ENCODE assay signal across 7 cellular contexts in the genomic region with DNA sequence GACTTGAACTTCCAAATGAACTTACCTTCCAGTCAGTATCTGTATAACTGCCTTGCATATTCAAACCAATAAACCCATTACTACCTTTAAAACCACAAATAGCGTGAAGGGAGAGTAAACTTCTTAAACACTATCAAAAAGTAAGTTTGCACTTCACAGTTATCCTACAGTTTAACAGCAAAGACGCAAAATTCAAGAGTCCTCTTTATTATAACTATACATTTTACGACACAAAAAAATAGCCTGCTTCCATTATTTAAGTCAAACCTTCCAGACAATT. TPM values are rescaled to one million over a fixed set of nuclear protein-coding genes. Genes with fewer than 3 reads are reported as not detected.
DNase-seq lines count a peak whose midpoint lies in the region; ATAC-seq, FAIRE-seq and TF ChIP-seq lines count a peak whose summit lies in the region.

No MANE protein-coding gene starts in this region.

- H3K4me1 ChIP-seq in endocrine pancreas (ENCODE audit: control insufficient read depth, insufficient read depth, low read length): peaks cover 12% of the 10 kb centered on the region

- H3K36me3 ChIP-seq in endocrine pancreas (ENCODE audit: control insufficient read depth, insufficient read depth, low read length): no peaks in the 10 kb centered on the region

- no peaks in the 10 kb centered on the region for H3K9me3 ChIP-seq in endocrine pancreas (ENCODE audit: control insufficient read depth, low read length)

- no peak for ATAC-seq in GM18867 (IDR thresholded peaks at IDR 0.05; ENCODE audit: unreplicated experiment)

- DNase-seq in GM18507 (ENCODE audit: extremely low spot score, insufficient read length, low read depth) (no peak), OCI-M1 (lab: John Stamatoyannopoulos, UW) (peak; percentile 72), retinal pigment epithelial cell (ENCODE audit: low read depth) (no peak), cerebellum (ENCODE audit: low spot score) (no peak), occipital lobe (lab: John Stamatoyannopoulos, UW) (no peak)

- H3K4me3 ChIP-seq in endocrine pancreas (ENCODE audit: control insufficient read depth, insufficient read depth, low read length): peak overlapping the region; percentile 98
- peak overlapping the region; percentile 69 for H3K4me3 ChIP-seq in retinal pigment epithelial cell (ENCODE audit: low read length)

- FAIRE-seq in GM18507 (lab: Jason Lieb, UNC): peak; percentile 26

- H3K9ac ChIP-seq in endocrine pancreas (ENCODE audit: control insufficient read depth, insufficient read depth, low read length): no peak overlapping the region

- no peaks in the 10 kb centered on the region for H3K27me3 ChIP-seq in endocrine pancreas (ENCODE audit: control insufficient read depth, insufficient read depth, low read length)

- TF ChIP-seq CTCF in retinal pigment epithelial cell (conservative IDR thresholded peaks at IDR 0.05; ENCODE audit: low read depth, low read length): no peak

RNA-seq across cellular contexts. Expression of gene PTBP3, which starts 1.8 kb away (rescaled TPM):
- total RNA-seq in cerebellum (58.9 TPM), occipital lobe (44.9 TPM)

RNA-seq across cellular contexts. Expression of gene HSDL2, which starts 48.3 kb away (rescaled TPM):
- total RNA-seq in cerebellum (25.7 TPM), occipital lobe (21.4 TPM)
